ENCODE assay signal across 1 cellular context in genomic region chr7:124034754-124035100, GRCh38.
TF ChIP-seq lines count a peak whose summit lies in the region.

No MANE protein-coding gene starts in this region.

TF ChIP-seq in GM23338, 12 proteins besides CTCF, POLR2A, EP300 and RAD21 (continued from another document):
- TF ChIP-seq, protein P1, sequence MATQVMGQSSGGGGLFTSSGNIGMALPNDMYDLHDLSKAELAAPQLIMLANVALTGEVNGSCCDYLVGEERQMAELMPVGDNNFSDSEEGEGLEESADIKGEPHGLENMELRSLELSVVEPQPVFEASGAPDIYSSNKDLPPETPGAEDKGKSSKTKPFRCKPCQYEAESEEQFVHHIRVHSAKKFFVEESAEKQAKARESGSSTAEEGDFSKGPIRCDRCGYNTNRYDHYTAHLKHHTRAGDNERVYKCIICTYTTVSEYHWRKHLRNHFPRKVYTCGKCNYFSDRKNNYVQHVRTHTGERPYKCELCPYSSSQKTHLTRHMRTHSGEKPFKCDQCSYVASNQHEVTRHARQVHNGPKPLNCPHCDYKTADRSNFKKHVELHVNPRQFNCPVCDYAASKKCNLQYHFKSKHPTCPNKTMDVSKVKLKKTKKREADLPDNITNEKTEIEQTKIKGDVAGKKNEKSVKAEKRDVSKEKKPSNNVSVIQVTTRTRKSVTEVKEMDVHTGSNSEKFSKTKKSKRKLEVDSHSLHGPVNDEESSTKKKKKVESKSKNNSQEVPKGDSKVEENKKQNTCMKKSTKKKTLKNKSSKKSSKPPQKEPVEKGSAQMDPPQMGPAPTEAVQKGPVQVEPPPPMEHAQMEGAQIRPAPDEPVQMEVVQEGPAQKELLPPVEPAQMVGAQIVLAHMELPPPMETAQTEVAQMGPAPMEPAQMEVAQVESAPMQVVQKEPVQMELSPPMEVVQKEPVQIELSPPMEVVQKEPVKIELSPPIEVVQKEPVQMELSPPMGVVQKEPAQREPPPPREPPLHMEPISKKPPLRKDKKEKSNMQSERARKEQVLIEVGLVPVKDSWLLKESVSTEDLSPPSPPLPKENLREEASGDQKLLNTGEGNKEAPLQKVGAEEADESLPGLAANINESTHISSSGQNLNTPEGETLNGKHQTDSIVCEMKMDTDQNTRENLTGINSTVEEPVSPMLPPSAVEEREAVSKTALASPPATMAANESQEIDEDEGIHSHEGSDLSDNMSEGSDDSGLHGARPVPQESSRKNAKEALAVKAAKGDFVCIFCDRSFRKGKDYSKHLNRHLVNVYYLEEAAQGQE (IDR thresholded peaks at IDR 0.05; ENCODE audit: unreplicated experiment), result no peak
- no peak for TF ChIP-seq EZH2phosphoT487 (IDR thresholded peaks at IDR 0.05; ENCODE audit: unreplicated experiment)
- TF ChIP-seq ZNF331 (CRISPR knock-in tag; IDR thresholded peaks at IDR 0.05; ENCODE audit: low read depth), result no peak
- TF ChIP-seq EZH2 (IDR thresholded peaks at IDR 0.05; ENCODE audit: low read depth, unreplicated experiment), result no peak
- no peak for TF ChIP-seq POLR2AphosphoS5 (IDR thresholded peaks at IDR 0.05; ENCODE audit: low read depth)
- no peak for TF ChIP-seq CREB1 (CRISPR knock-in tag; IDR thresholded peaks at IDR 0.05; ENCODE audit: low read depth)
- TF ChIP-seq NANOG (IDR thresholded peaks at IDR 0.05; ENCODE audit: borderline replicate concordance), result no peak
- TF ChIP-seq, protein P2, sequence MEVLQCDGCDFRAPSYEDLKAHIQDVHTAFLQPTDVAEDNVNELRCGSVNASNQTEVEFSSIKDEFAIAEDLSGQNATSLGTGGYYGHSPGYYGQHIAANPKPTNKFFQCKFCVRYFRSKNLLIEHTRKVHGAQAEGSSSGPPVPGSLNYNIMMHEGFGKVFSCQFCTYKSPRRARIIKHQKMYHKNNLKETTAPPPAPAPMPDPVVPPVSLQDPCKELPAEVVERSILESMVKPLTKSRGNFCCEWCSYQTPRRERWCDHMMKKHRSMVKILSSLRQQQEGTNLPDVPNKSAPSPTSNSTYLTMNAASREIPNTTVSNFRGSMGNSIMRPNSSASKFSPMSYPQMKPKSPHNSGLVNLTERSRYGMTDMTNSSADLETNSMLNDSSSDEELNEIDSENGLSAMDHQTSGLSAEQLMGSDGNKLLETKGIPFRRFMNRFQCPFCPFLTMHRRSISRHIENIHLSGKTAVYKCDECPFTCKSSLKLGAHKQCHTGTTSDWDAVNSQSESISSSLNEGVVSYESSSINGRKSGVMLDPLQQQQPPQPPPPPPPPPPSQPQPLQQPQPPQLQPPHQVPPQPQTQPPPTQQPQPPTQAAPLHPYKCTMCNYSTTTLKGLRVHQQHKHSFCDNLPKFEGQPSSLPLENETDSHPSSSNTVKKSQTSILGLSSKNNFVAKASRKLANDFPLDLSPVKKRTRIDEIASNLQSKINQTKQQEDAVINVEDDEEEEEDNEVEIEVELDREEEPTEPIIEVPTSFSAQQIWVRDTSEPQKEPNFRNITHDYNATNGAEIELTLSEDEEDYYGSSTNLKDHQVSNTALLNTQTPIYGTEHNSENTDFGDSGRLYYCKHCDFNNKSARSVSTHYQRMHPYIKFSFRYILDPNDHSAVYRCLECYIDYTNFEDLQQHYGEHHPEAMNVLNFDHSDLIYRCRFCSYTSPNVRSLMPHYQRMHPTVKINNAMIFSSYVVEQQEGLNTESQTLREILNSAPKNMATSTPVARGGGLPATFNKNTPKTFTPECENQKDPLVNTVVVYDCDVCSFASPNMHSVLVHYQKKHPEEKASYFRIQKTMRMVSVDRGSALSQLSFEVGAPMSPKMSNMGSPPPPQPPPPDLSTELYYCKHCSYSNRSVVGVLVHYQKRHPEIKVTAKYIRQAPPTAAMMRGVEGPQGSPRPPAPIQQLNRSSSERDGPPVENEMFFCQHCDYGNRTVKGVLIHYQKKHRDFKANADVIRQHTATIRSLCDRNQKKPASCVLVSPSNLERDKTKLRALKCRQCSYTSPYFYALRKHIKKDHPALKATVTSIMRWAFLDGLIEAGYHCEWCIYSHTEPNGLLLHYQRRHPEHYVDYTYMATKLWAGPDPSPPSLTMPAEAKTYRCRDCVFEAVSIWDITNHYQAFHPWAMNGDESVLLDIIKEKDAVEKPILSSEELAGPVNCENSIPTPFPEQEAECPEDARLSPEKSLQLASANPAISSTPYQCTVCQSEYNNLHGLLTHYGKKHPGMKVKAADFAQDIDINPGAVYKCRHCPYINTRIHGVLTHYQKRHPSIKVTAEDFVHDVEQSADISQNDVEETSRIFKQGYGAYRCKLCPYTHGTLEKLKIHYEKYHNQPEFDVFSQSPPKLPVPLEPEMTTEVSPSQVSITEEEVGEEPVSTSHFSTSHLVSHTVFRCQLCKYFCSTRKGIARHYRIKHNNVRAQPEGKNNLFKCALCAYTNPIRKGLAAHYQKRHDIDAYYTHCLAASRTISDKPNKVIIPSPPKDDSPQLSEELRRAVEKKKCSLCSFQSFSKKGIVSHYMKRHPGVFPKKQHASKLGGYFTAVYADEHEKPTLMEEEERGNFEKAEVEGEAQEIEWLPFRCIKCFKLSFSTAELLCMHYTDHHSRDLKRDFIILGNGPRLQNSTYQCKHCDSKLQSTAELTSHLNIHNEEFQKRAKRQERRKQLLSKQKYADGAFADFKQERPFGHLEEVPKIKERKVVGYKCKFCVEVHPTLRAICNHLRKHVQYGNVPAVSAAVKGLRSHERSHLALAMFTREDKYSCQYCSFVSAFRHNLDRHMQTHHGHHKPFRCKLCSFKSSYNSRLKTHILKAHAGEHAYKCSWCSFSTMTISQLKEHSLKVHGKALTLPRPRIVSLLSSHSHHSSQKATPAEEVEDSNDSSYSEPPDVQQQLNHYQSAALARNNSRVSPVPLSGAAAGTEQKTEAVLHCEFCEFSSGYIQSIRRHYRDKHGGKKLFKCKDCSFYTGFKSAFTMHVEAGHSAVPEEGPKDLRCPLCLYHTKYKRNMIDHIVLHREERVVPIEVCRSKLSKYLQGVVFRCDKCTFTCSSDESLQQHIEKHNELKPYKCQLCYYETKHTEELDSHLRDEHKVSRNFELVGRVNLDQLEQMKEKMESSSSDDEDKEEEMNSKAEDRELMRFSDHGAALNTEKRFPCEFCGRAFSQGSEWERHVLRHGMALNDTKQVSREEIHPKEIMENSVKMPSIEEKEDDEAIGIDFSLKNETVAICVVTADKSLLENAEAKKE (CRISPR knock-in tag; IDR thresholded peaks at IDR 0.05), result no peak
- TF ChIP-seq JUNB (IDR thresholded peaks at IDR 0.05; ENCODE audit: unreplicated experiment), result no peak
